8 cellular contexts compared by ENCODE assay signal in genomic region chr11:61827573-61828378, GRCh38. TPM values are rescaled to one million over a fixed set of nuclear protein-coding genes. Genes with fewer than 3 reads are reported as not detected.
A peak's percentile ranks its signal among the peaks of the same experiment; 100 is the strongest.
DNase-seq lines count a peak whose midpoint lies in the region; ATAC-seq and TF ChIP-seq lines count a peak whose summit lies in the region.

Gene FADS2 (plus strand): TSS chr11:61828300. CDS start chr11:61828391, 91 bp downstream.

- no peaks in the 10 kb centered on the region for H3K27me3 ChIP-seq in RWPE2 (ENCODE audit: insufficient read depth, poor library complexity, severe bottlenecking)
- no peaks in the 10 kb centered on the region for H3K27me3 ChIP-seq in gastroesophageal sphincter
- H3K27me3 ChIP-seq in neuron (ENCODE audit: insufficient read depth, low read length) = no peaks in the 10 kb centered on the region
- H3K27me3 ChIP-seq in suprapubic skin = peaks cover 22% of the 10 kb centered on the region

- no peaks in the 10 kb centered on the region for H3K9me3 ChIP-seq in RWPE2 (ENCODE audit: severe bottlenecking)
- no peaks in the 10 kb centered on the region for H3K9me3 ChIP-seq in gastroesophageal sphincter
- H3K9me3 ChIP-seq in neuron (ENCODE audit: low read length) = no peaks in the 10 kb centered on the region
- H3K9me3 ChIP-seq in suprapubic skin = no peaks in the 10 kb centered on the region

- no peaks in the 10 kb centered on the region for H3K9me3 Mint-ChIP-seq in activated naive CD4-positive, alpha-beta T cell treated with anti-CD3 and anti-CD28 coated beads for 36 hours

- peaks cover 18% of the 10 kb centered on the region for H3K4me1 Mint-ChIP-seq in activated naive CD4-positive, alpha-beta T cell treated with anti-CD3 and anti-CD28 coated beads for 36 hours (ENCODE audit: low read depth)

- ATAC-seq in GM21737 (IDR thresholded peaks at IDR 0.05; ENCODE audit: unreplicated experiment) (peak; percentile 65), RWPE2 (ENCODE audit: low read depth) (peak; percentile 80), gastroesophageal sphincter (peak; percentile 86)

- peak; percentile 69 to 75 for TF ChIP-seq POLR2A in gastroesophageal sphincter (IDR thresholded peaks at IDR 0.05)
- TF ChIP-seq POLR2A in suprapubic skin (IDR thresholded peaks at IDR 0.05) = no peak

- no peak for TF ChIP-seq EP300 in gastroesophageal sphincter (IDR thresholded peaks at IDR 0.05)
- TF ChIP-seq EP300 in suprapubic skin (IDR thresholded peaks at IDR 0.05) = no peak

- CTCF ChIA-PET in activated naive CD4-positive, alpha-beta T cell treated with anti-CD3 and anti-CD28 coated beads for 36 hours (lab: Charles Lee) = interaction anchor here (1.0 to 2.6 kb wide), 2 partner anchors 11 to 281 kb away, joined by 4 to 13 read pairs; partner anchors contain the start of gene FADS1

- no peaks in the 10 kb centered on the region for H3K36me3 Mint-ChIP-seq in activated naive CD4-positive, alpha-beta T cell treated with anti-CD3 and anti-CD28 coated beads for 36 hours (ENCODE audit: low read depth)

- 0 to 1% methylated on average over 1 to 22 of the region's 83 CpGs for WGBS in gastroesophageal sphincter (ENCODE audit: low coverage in 1 of 2), 2 donors
- 1% methylated on average over 32 of the region's 83 CpGs for WGBS in suprapubic skin

- H3K36me3 ChIP-seq in RWPE2 (ENCODE audit: low read depth) = peaks cover 39% of the 10 kb centered on the region
- no peaks in the 10 kb centered on the region for H3K36me3 ChIP-seq in gastroesophageal sphincter
- peaks cover 17% of the 10 kb centered on the region for H3K36me3 ChIP-seq in neuron (ENCODE audit: insufficient read depth, low read length)
- H3K36me3 ChIP-seq in suprapubic skin = no peaks in the 10 kb centered on the region

- intact Hi-C loops in activated naive CD4-positive, alpha-beta T cell treated with anti-CD3 and anti-CD28 coated beads for 36 hours (cut with micrococcal nuclease) = loop anchor here (1.0 to 2.0 kb wide), 2 partner anchors 11 to 63 kb away; partner anchors contain the start of gene FADS3

- H3K4me3 ChIP-seq in RWPE2 (ENCODE audit: severe bottlenecking) (peak within 1 kb of the TSS; percentile 54), gastroesophageal sphincter (peak within 1 kb of the TSS; percentile 42 to 75), neuron (ENCODE audit: low read length) (peak within 1 kb of the TSS; percentile 100), suprapubic skin (peak within 1 kb of the TSS; percentile 53)

- H3K4me3 Mint-ChIP-seq in activated naive CD4-positive, alpha-beta T cell treated with anti-CD3 and anti-CD28 coated beads for 36 hours = peak within 1 kb of the TSS; percentile 85

- peaks cover 40% of the 10 kb centered on the region for H3K27me3 Mint-ChIP-seq in activated naive CD4-positive, alpha-beta T cell treated with anti-CD3 and anti-CD28 coated beads for 36 hours (ENCODE audit: low read depth)

- TF ChIP-seq CTCF in RWPE2 (IDR thresholded peaks at IDR 0.05; ENCODE audit: poor library complexity, severe bottlenecking) = no peak
- peak in 3 of 4 experiments; percentile 5 to 42 (median 40) for TF ChIP-seq CTCF in gastroesophageal sphincter (IDR thresholded peaks at IDR 0.05)
- TF ChIP-seq CTCF in suprapubic skin (IDR thresholded peaks at IDR 0.05) = no peak

- DNase-seq in DMS79 treated with DMSO at 0.1 percent for 48 hours (lab: John Stamatoyannopoulos, UW) = peak; percentile 92
- peak; percentile 88 to 92 for DNase-seq in Kasumi-1 (lab: John Stamatoyannopoulos, UW)
- peak; percentile 97 for DNase-seq in RWPE2 (ENCODE audit: low spot score)
- peak; percentile 90 for DNase-seq in activated naive CD4-positive, alpha-beta T cell treated with anti-CD3 and anti-CD28 coated beads for 36 hours
- DNase-seq in suprapubic skin (ENCODE audit: low spot score in 2 of 2) = peak; percentile 77 to 94

- H3K27ac ChIP-seq in RWPE2 (ENCODE audit: poor library complexity, severe bottlenecking) (peak within 1 kb of the TSS; percentile 76), gastroesophageal sphincter (peak within 1 kb of the TSS; percentile 79 to 93 (median 84)), suprapubic skin (peak within 1 kb of the TSS; percentile 70)

- peaks cover 11% of the 10 kb centered on the region for H3K4me1 ChIP-seq in RWPE2 (ENCODE audit: insufficient read depth, poor library complexity, severe bottlenecking)
- H3K4me1 ChIP-seq in gastroesophageal sphincter = peaks cover 3 to 62% (median 24%) of the 10 kb centered on the region in 3 donors
- H3K4me1 ChIP-seq in neuron (ENCODE audit: insufficient read depth, low read length) = peaks cover 45% of the 10 kb centered on the region
- peaks cover 35% of the 10 kb centered on the region for H3K4me1 ChIP-seq in suprapubic skin

- peak within 1 kb of the TSS; percentile 26 for H2AFZ ChIP-seq in neuron (ENCODE audit: low read depth, low read length)

- peak within 1 kb of the TSS; percentile 77 for H3K27ac Mint-ChIP-seq in activated naive CD4-positive, alpha-beta T cell treated with anti-CD3 and anti-CD28 coated beads for 36 hours

RNA-seq across cellular contexts. Expression of gene FADS2, which starts in this region (rescaled TPM):
- total RNA-seq in activated naive CD4-positive, alpha-beta T cell treated with anti-CD3 and anti-CD28 coated beads for 36 hours = 10 to 100 TPM; 32.1 to 34.1 TPM
- 10 to 100 TPM; 17.6 to 40.0 (median 33.4) TPM for total RNA-seq in gastroesophageal sphincter
- 100 to 1,000 TPM; 130 to 455 (median 327) TPM for total RNA-seq in suprapubic skin

Comparison
In these comparisons a context has a peak if more than half of its experiments do, and no peak if none do; other contexts are left out.
1. Peak in every context shown above with its lines: DNase-seq, ATAC-seq, H3K4me3 ChIP-seq and H3K27ac ChIP-seq.
2. CTCF ChIP-seq: peak in gastroesophageal sphincter (3 of 4); none in RWPE2 (single experiment) and suprapubic skin (0 of 2).
3. POLR2A ChIP-seq: peak in gastroesophageal sphincter (2 of 2); none in suprapubic skin (0 of 2).